ENCODE assay signal across 1 cellular context in genomic region chr1:187949567-187949966, GRCh38.
TF ChIP-seq lines count a peak whose summit lies in the region.

No MANE protein-coding gene starts in this region.

TF ChIP-seq in HepG2, 621 proteins besides CTCF, POLR2A, EP300 and RAD21 (continued from another document):
- TF ChIP-seq PRDM10 (CRISPR knock-in tag; IDR thresholded peaks at IDR 0.05; ENCODE audit: low read depth) (no peak), MAFF (IDR thresholded peaks at IDR 0.05; ENCODE audit: low read depth, low read length) (peak; percentile 71)
